ENCODE assay signal across 8 cellular contexts in genomic region chr20:17898548-17898994, GRCh38.
DNase-seq lines count a peak whose midpoint lies in the region; ATAC-seq and TF ChIP-seq lines count a peak whose summit lies in the region.

No MANE protein-coding gene starts in this region.

- ATAC-seq in HG03025 (IDR thresholded peaks at IDR 0.05; ENCODE audit: low FRiP score, unreplicated experiment), result no peak

- no peaks in the 10 kb centered on the region for H3K9me3 ChIP-seq in transverse colon

- no peak overlapping the region for H3K27ac Mint-ChIP-seq in activated T-helper 2 cell treated with anti-CD3 and anti-CD28 coated beads, Interferon-gamma antibody, Interleukin-2, Interleukin-4, amounts not matched to agents 10 μg/mL and 5 μg/mL and 100 μg/mL, durations not matched to agents 14 hours and 24 hours and 36 hours
- no peak overlapping the region for H3K27ac Mint-ChIP-seq in osteocyte (ENCODE audit: unreplicated experiment)

- 54 to 64% methylated on average over 6 to 7 of the region's 7 CpGs for WGBS in transverse colon (ENCODE audit: low coverage in 1 of 2), 2 donors

- H3K4me1 Mint-ChIP-seq in activated T-helper 2 cell treated with anti-CD3 and anti-CD28 coated beads, Interferon-gamma antibody, Interleukin-2, Interleukin-4, amounts not matched to agents 10 μg/mL and 5 μg/mL and 100 μg/mL, durations not matched to agents 14 hours and 24 hours and 36 hours (ENCODE audit: low read depth), result peaks cover 30% of the 10 kb centered on the region
- H3K4me1 Mint-ChIP-seq in osteocyte (ENCODE audit: unreplicated experiment), result peaks cover 27% of the 10 kb centered on the region

- no peaks in the 10 kb centered on the region for H3K27me3 ChIP-seq in transverse colon

- peaks cover 0 to 19% (median 2%) of the 10 kb centered on the region in 4 donors for H3K4me1 ChIP-seq in transverse colon

- H3K9me3 Mint-ChIP-seq in activated T-helper 2 cell treated with anti-CD3 and anti-CD28 coated beads, Interferon-gamma antibody, Interleukin-2, Interleukin-4, amounts not matched to agents 10 μg/mL and 5 μg/mL and 100 μg/mL, durations not matched to agents 14 hours and 24 hours and 36 hours, result no peaks in the 10 kb centered on the region
- H3K9me3 Mint-ChIP-seq in osteocyte (ENCODE audit: unreplicated experiment), result no peaks in the 10 kb centered on the region

- TF ChIP-seq EP300 in transverse colon (IDR thresholded peaks at IDR 0.05; ENCODE audit: low read depth), result no peak

- TF ChIP-seq POLR2A in transverse colon (IDR thresholded peaks at IDR 0.05), result no peak

- no peak overlapping the region for H3K4me3 Mint-ChIP-seq in activated T-helper 2 cell treated with anti-CD3 and anti-CD28 coated beads, Interferon-gamma antibody, Interleukin-2, Interleukin-4, amounts not matched to agents 10 μg/mL and 5 μg/mL and 100 μg/mL, durations not matched to agents 14 hours and 24 hours and 36 hours (ENCODE audit: low read depth)
- H3K4me3 Mint-ChIP-seq in osteocyte (ENCODE audit: unreplicated experiment), result no peak overlapping the region

- TF ChIP-seq CTCF in foreskin fibroblast (IDR thresholded peaks at IDR 0.05; ENCODE audit: low read depth, low read length), result peak; percentile 95
- peak; percentile 92 for TF ChIP-seq CTCF in osteocyte (IDR thresholded peaks at IDR 0.05)
- peak; percentile 89 to 98 (median 96) for TF ChIP-seq CTCF in transverse colon (IDR thresholded peaks at IDR 0.05)

- in situ Hi-C loops in transverse colon (cut with MboI; ENCODE audit: low pct_ligation_motif_present in 1 of 4, low pct_unique_long_range_greater_than_20kb in 1 of 4, low sequenced_read_pairs in 3 of 4), result loop anchor here in 3 of 4 donors (10.0 to 25.0 kb wide), 3 partner anchors 211 to 361 kb away; partner anchors contain the start of genes BANF2 (in 1 of the 3), BFSP1 (in 1 of the 3) and RRBP1 (in 1 of the 3)

- DNase-seq in DMS114 treated with DMSO at 0.1 percent for 48 hours (lab: John Stamatoyannopoulos, UW; ENCODE audit: unreplicated experiment) (peak; percentile 45), HK-2 (ENCODE audit: unreplicated experiment) (peak; percentile 67), RPMI7951 (ENCODE audit: low read depth) (peak; percentile 77), foreskin fibroblast (peak; percentile 57 to 88), osteocyte (ENCODE audit: extremely low spot score, unreplicated experiment) (peak; percentile 88), transverse colon (peak; percentile 81)
- DNase-seq in activated T-helper 2 cell treated with anti-CD3 and anti-CD28 coated beads, Interferon-gamma antibody, Interleukin-2, Interleukin-4, amounts not matched to agents 10 μg/mL and 5 μg/mL and 100 μg/mL, durations not matched to agents 14 hours and 24 hours and 36 hours (ENCODE audit: low spot score), result peak; percentile 49

- intact Hi-C loops in activated T-helper 2 cell treated with anti-CD3 and anti-CD28 coated beads, Interferon-gamma antibody, Interleukin-2, Interleukin-4, amounts not matched to agents 10 μg/mL and 5 μg/mL and 100 μg/mL, durations not matched to agents 14 hours and 24 hours and 36 hours (cut with micrococcal nuclease), result loop anchor here (1.0 to 5.0 kb wide), 5 partner anchors 69 to 393 kb away; partner anchors contain the start of genes BFSP1, MGME1 and SNX5
- intact Hi-C loops in transverse colon (cut with DNase I; ENCODE audit: low total_unique reads), result loop anchor here (5.0 kb wide), 1 partner anchor 216 kb away; the partner anchor contains the start of gene RRBP1

- no peaks in the 10 kb centered on the region for H3K36me3 Mint-ChIP-seq in activated T-helper 2 cell treated with anti-CD3 and anti-CD28 coated beads, Interferon-gamma antibody, Interleukin-2, Interleukin-4, amounts not matched to agents 10 μg/mL and 5 μg/mL and 100 μg/mL, durations not matched to agents 14 hours and 24 hours and 36 hours (ENCODE audit: low read depth)
- H3K36me3 Mint-ChIP-seq in osteocyte (ENCODE audit: unreplicated experiment), result peaks cover 2% of the 10 kb centered on the region

- no peak overlapping the region for H3K27ac ChIP-seq in transverse colon

- H3K27me3 Mint-ChIP-seq in activated T-helper 2 cell treated with anti-CD3 and anti-CD28 coated beads, Interferon-gamma antibody, Interleukin-2, Interleukin-4, amounts not matched to agents 10 μg/mL and 5 μg/mL and 100 μg/mL, durations not matched to agents 14 hours and 24 hours and 36 hours (ENCODE audit: low read depth), result peaks cover 21% of the 10 kb centered on the region
- no peaks in the 10 kb centered on the region for H3K27me3 Mint-ChIP-seq in osteocyte (ENCODE audit: unreplicated experiment)

- no peaks in the 10 kb centered on the region for H3K36me3 ChIP-seq in transverse colon

- no peak overlapping the region for H3K4me3 ChIP-seq in foreskin fibroblast (ENCODE audit: low read depth in 1 of 2, low read length in 2 of 2)
- no peak overlapping the region for H3K4me3 ChIP-seq in transverse colon
